9 cellular contexts compared by ENCODE assay signal in the genomic region with DNA sequence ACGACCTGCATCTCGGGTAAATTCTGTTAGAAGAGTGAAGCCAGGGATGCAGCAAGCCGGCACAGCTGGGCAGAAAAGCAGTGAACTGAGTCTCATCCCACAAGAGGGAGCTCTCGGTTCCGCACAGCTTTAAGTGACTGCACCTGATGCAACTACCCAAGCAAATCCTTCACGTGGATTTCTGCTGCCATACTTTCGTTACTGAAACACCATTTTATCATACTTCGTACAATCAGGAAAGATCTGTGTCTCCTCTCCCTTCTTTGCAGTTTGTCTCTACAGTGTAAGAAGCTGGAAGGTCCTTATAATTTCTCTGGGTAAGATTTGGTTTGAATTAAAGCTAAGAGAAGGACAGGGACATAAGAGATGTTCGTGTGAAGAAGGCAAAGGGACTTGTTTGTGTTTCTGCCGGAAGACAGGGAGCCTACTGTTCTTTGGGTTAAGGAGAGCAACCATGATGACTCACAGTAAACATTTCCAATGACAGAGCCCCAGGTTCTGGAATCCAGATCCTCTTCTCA.
DNase-seq lines count a peak whose midpoint lies in the region; ATAC-seq, FAIRE-seq and TF ChIP-seq lines count a peak whose summit lies in the region.
"Had no signal": no experiment of that assay in that cellular context is flagged by ENCODE, and none has a peak within 500 bp of the region (broad histone marks: within the 10 kb centered on the region; RNA-seq: fewer than 3 reads in every experiment).

No MANE protein-coding gene starts in this region.

- H3K4me1 ChIP-seq in HepG2 (ENCODE audit: insufficient read depth, low read length) = peaks cover 10% of the 10 kb centered on the region

- BruUV-seq in HepG2 (replicated peaks; lab: Mats Ljungman, UMichigan) = no TSS peak

- ATAC-seq in GM18907 (IDR thresholded peaks at IDR 0.05; ENCODE audit: unreplicated experiment) (peak; percentile 70), HepG2 (peak; percentile 98), GM21717 (IDR thresholded peaks at IDR 0.05; ENCODE audit: unreplicated experiment) (no peak)

- no peaks in the 10 kb centered on the region for H3K27me3 ChIP-seq in HepG2 (ENCODE audit: control insufficient read depth in 1 of 2, insufficient read depth in 2 of 2, low read length in 2 of 2)

- TF ChIP-seq EP300 in HepG2 (IDR thresholded peaks at IDR 0.05; ENCODE audit: low read depth in 2 of 2, low read length in 2 of 2) = no peak
- no peak for TF ChIP-seq EP300 in HepG2 (CRISPR knock-in tag; IDR thresholded peaks at IDR 0.05; ENCODE audit: borderline replicate concordance)

- TF ChIP-seq POLR2A in HepG2 (IDR thresholded peaks at IDR 0.05; ENCODE audit: insufficient read depth in 1 of 2, low read depth in 2 of 2, low read length in 2 of 2) = no peak

- FAIRE-seq in HepG2 (lab: Jason Lieb, UNC) = peak; percentile 95

- intact Hi-C loops in HepG2 (cut with micrococcal nuclease; ENCODE audit: unreplicated experiment) = loop anchor here (1.0 to 5.0 kb wide), 3 partner anchors 101 to 558 kb away; no protein-coding TSS in a partner anchor

- TF ChIP-seq CTCF in astrocyte of the spinal cord (IDR thresholded peaks at IDR 0.05; ENCODE audit: low read depth, low read length) (no peak), HepG2 (CRISPR knock-in tag; IDR thresholded peaks at IDR 0.05) (peak; percentile 82)

- H3K27ac ChIP-seq in HepG2 (ENCODE audit: extremely low read length, insufficient read depth, low read length) = no peak overlapping the region

- WGBS in HepG2 (ENCODE audit: low lambda C conversion rate) = 2% methylated on average over 10 of the region's 10 CpGs

- H3K4me3 ChIP-seq in astrocyte of the spinal cord (ENCODE audit: low read depth, low read length) (no peak overlapping the region), HepG2 (replicated peaks in 1 of 3; ENCODE audit: insufficient read depth in 1 of 3, low read depth in 2 of 3, low read length in 3 of 3) (no peak overlapping the region; a peak in 1 of 6 replicates)
- H3K4me3 ChIP-seq: lung had no signal

- TF ChIP-seq RAD21 in HepG2 (CRISPR knock-in tag; IDR thresholded peaks at IDR 0.05) = peak; percentile 37; the same call in 1 of the 2 replicates

- in situ Hi-C loops in astrocyte of the spinal cord (cut with HindIII; ENCODE audit: low sequenced_read_pairs) (no loop called here), HepG2 (cut with HindIII; ENCODE audit: extremely low pct_ligation_motif_present, low pct_unique_long_range_greater_than_20kb) (loop anchor here (5.0 to 10.0 kb wide), 2 partner anchors 378 to 556 kb away; no protein-coding TSS in a partner anchor)

- no peaks in the 10 kb centered on the region for H3K9me3 ChIP-seq in HepG2 (ENCODE audit: low read length)

- peak overlapping the region; percentile 55 for H2AFZ ChIP-seq in HepG2 (ENCODE audit: low read length)

- H3K4me2 ChIP-seq in HepG2 (ENCODE audit: low read depth, low read length) = peak overlapping the region; percentile 54

- CTCF ChIA-PET in HepG2 (lab: Yijun Ruan, JAX; ENCODE audit: low intra/inter-chr PET ratio, low total read pairs) = interaction anchor here (1.1 to 1.5 kb wide), 3 partner anchors 100 to 381 kb away, joined by 3 to 5 read pairs (median 3); no protein-coding TSS in a partner anchor

- no peak overlapping the region for H3K9ac ChIP-seq in HepG2 (ENCODE audit: insufficient read depth, low read depth, low read length)

- no peaks in the 10 kb centered on the region for H3K36me3 ChIP-seq in HepG2 (replicated peaks in 1 of 2; ENCODE audit: control insufficient read depth in 1 of 2, insufficient read depth in 2 of 2, low read length in 2 of 2)

- POLR2A ChIA-PET in HepG2 (lab: Yijun Ruan, JAX) = interaction anchor here (1.9 kb wide), 1 partner anchor 380 kb away, joined by 6 read pairs; no protein-coding TSS in a partner anchor

- H4K20me1 ChIP-seq in HepG2 (ENCODE audit: insufficient read depth, low read length) = no peaks in the 10 kb centered on the region

- no peaks in the 10 kb centered on the region for H3K79me2 ChIP-seq in HepG2 (ENCODE audit: insufficient read depth, low read length)

- peak; percentile 35 for DNase-seq in DMS153 treated with DMSO at 0.1 percent for 48 hours (lab: John Stamatoyannopoulos, UW; ENCODE audit: unreplicated experiment)
- peak; percentile 80 for DNase-seq in LHCN-M2 (ENCODE audit: low read depth)
- DNase-seq in astrocyte of the spinal cord (ENCODE audit: low read depth, low spot score) = peak; percentile 4
- peak; percentile 46 for DNase-seq in HepG2 (ENCODE audit: low spot score)
- DNase-seq in middle frontal gyrus (ENCODE audit: extremely low spot score, low spot score) = no peak
- DNase-seq in NCI-H187 treated with DMSO at 0.1 percent for 48 hours (lab: John Stamatoyannopoulos, UW) = no peak

TF ChIP-seq in HepG2, 621 proteins besides CTCF, POLR2A, EP300 and RAD21 (continues in another document):
- TF ChIP-seq, protein P1, sequence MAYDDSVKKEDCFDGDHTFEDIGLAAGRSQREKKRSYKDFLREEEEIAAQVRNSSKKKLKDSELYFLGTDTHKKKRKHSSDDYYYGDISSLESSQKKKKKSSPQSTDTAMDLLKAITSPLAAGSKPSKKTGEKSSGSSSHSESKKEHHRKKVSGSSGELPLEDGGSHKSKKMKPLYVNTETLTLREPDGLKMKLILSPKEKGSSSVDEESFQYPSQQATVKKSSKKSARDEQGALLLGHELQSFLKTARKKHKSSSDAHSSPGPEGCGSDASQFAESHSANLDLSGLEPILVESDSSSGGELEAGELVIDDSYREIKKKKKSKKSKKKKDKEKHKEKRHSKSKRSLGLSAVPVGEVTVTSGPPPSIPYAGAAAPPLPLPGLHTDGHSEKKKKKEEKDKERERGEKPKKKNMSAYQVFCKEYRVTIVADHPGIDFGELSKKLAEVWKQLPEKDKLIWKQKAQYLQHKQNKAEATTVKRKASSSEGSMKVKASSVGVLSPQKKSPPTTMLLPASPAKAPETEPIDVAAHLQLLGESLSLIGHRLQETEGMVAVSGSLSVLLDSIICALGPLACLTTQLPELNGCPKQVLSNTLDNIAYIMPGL (CRISPR knock-in tag; IDR thresholded peaks at IDR 0.05; ENCODE audit: borderline replicate concordance in 1 of 2, low read depth in 1 of 2) = 0 out of 4 replicates have a peak, but pooled peaks have one; percentile 23 to 39
- TF ChIP-seq PCBP1 (IDR thresholded peaks at IDR 0.05; ENCODE audit: borderline replicate concordance, low read depth, low read length) (no peak), ZNF839 (CRISPR knock-in tag; IDR thresholded peaks at IDR 0.05; ENCODE audit: borderline replicate concordance) (no peak), STAG1 (CRISPR knock-in tag; IDR thresholded peaks at IDR 0.05) (peak; percentile 59), ELF1 (CRISPR knock-in tag; IDR thresholded peaks at IDR 0.05) (0 out of 2 replicates have a peak, but pooled peaks have one; percentile 17), SP4 (CRISPR knock-in tag; IDR thresholded peaks at IDR 0.05) (no peak), THAP11 (CRISPR knock-in tag; IDR thresholded peaks at IDR 0.05) (peak; percentile 60), NR2C2 (CRISPR knock-in tag; IDR thresholded peaks at IDR 0.05; ENCODE audit: borderline replicate concordance) (peak; percentile 38; the same call in 1 of the 2 replicates), NFATC3 (CRISPR knock-in tag; IDR thresholded peaks at IDR 0.05) (no peak), GABPB1 (CRISPR knock-in tag; IDR thresholded peaks at IDR 0.05) (peak; percentile 76), ZNF367 (CRISPR knock-in tag; IDR thresholded peaks at IDR 0.05; ENCODE audit: borderline replicate concordance) (no peak), ZBTB21 (CRISPR knock-in tag; IDR thresholded peaks at IDR 0.05) (no peak), PCBP2 (optimal IDR thresholded peaks at IDR 0.05; ENCODE audit: low read depth, low read length, poor library complexity, severe bottlenecking) (no peak), ZNF331 (CRISPR knock-in tag; IDR thresholded peaks at IDR 0.05) (no peak), FOXK1 (CRISPR knock-in tag; IDR thresholded peaks at IDR 0.05; ENCODE audit: borderline replicate concordance, low read depth) (peak; percentile 22; the same call in 1 of the 2 replicates), SMC3 (IDR thresholded peaks at IDR 0.05; ENCODE audit: low read length) (peak; percentile 71; the same call in 1 of the 2 replicates), CEBPB (IDR thresholded peaks at IDR 0.05; ENCODE audit: borderline replicate concordance, low read depth, low read length) (peak; percentile 68; the same call in 1 of the 2 replicates)
- TF ChIP-seq, protein P2, sequence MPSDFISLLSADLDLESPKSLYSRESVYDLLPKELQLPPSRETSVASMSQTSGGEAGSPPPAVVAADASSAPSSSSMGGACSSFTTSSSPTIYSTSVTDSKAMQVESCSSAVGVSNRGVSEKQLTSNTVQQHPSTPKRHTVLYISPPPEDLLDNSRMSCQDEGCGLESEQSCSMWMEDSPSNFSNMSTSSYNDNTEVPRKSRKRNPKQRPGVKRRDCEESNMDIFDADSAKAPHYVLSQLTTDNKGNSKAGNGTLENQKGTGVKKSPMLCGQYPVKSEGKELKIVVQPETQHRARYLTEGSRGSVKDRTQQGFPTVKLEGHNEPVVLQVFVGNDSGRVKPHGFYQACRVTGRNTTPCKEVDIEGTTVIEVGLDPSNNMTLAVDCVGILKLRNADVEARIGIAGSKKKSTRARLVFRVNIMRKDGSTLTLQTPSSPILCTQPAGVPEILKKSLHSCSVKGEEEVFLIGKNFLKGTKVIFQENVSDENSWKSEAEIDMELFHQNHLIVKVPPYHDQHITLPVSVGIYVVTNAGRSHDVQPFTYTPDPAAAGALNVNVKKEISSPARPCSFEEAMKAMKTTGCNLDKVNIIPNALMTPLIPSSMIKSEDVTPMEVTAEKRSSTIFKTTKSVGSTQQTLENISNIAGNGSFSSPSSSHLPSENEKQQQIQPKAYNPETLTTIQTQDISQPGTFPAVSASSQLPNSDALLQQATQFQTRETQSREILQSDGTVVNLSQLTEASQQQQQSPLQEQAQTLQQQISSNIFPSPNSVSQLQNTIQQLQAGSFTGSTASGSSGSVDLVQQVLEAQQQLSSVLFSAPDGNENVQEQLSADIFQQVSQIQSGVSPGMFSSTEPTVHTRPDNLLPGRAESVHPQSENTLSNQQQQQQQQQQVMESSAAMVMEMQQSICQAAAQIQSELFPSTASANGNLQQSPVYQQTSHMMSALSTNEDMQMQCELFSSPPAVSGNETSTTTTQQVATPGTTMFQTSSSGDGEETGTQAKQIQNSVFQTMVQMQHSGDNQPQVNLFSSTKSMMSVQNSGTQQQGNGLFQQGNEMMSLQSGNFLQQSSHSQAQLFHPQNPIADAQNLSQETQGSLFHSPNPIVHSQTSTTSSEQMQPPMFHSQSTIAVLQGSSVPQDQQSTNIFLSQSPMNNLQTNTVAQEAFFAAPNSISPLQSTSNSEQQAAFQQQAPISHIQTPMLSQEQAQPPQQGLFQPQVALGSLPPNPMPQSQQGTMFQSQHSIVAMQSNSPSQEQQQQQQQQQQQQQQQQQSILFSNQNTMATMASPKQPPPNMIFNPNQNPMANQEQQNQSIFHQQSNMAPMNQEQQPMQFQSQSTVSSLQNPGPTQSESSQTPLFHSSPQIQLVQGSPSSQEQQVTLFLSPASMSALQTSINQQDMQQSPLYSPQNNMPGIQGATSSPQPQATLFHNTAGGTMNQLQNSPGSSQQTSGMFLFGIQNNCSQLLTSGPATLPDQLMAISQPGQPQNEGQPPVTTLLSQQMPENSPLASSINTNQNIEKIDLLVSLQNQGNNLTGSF (CRISPR knock-in tag; IDR thresholded peaks at IDR 0.05) = no peak

Comparison
In these comparisons a context has a peak if more than half of its experiments do, and no peak if none do; other contexts are left out.
1. DNase-seq: peak in DMS153 treated with DMSO at 0.1 percent for 48 hours (single experiment), LHCN-M2 (single experiment), astrocyte of the spinal cord (single experiment) and HepG2 (single experiment); none in middle frontal gyrus (single experiment) and NCI-H187 treated with DMSO at 0.1 percent for 48 hours (single experiment).